Comparison of ENCODE assay signal across 15 cellular contexts in genomic region chr1:69915347-69915746, GRCh38.
DNase-seq lines count a peak whose midpoint lies in the region; ATAC-seq and TF ChIP-seq lines count a peak whose summit lies in the region.
"Had no signal": no experiment of that assay in that cellular context is flagged by ENCODE, and none has a peak within 500 bp of the region (broad histone marks: within the 10 kb centered on the region; RNA-seq: fewer than 3 reads in every experiment).

No MANE protein-coding gene starts in this region.

- peak overlapping the region; percentile 14 for H3K4me3 Mint-ChIP-seq in osteocyte (ENCODE audit: unreplicated experiment)
- no peak overlapping the region for H3K4me3 Mint-ChIP-seq in activated CD8-positive, alpha-beta T cell treated with anti-CD3 and anti-CD28 coated beads, Interleukin-2, amount 10 ng/mL, durations not matched to agents 7 days and 5 days
- H3K4me3 Mint-ChIP-seq: natural killer cell had no signal

- no peaks in the 10 kb centered on the region for H3K36me3 ChIP-seq in left lung
- H3K36me3 ChIP-seq: esophagus squamous epithelium had no signal

- no peaks in the 10 kb centered on the region for H3K36me3 Mint-ChIP-seq in osteocyte (ENCODE audit: unreplicated experiment)
- H3K36me3 Mint-ChIP-seq in activated CD8-positive, alpha-beta T cell treated with anti-CD3 and anti-CD28 coated beads, Interleukin-2, amount 10 ng/mL, durations not matched to agents 7 days and 5 days (ENCODE audit: low read depth), result no peaks in the 10 kb centered on the region
- H3K36me3 Mint-ChIP-seq: natural killer cell had no signal

- peaks cover 0 to 9% of the 10 kb centered on the region in 2 donors for H3K9me3 ChIP-seq in left lung
- H3K9me3 ChIP-seq: esophagus squamous epithelium had no signal

- ATAC-seq in left lung (no peak), GM18873 (IDR thresholded peaks at IDR 0.05; ENCODE audit: low FRiP score, unreplicated experiment) (no peak)
- ATAC-seq in activated CD8-positive, alpha-beta T cell treated with anti-CD3 and anti-CD28 coated beads, Interleukin-2, amount 10 ng/mL, durations not matched to agents 7 days and 5 days, result no peak
- ATAC-seq: activated naive CD4-positive, alpha-beta T cell treated with anti-CD3 and anti-CD28 coated beads, Interleukin-2, amount 50 U/mL, for 72 hours; natural killer cell had no signal

- peak overlapping the region; percentile 95 for H3K27ac Mint-ChIP-seq in osteocyte (ENCODE audit: unreplicated experiment)
- no peak overlapping the region for H3K27ac Mint-ChIP-seq in activated CD8-positive, alpha-beta T cell treated with anti-CD3 and anti-CD28 coated beads, Interleukin-2, amount 10 ng/mL, durations not matched to agents 7 days and 5 days
- H3K27ac Mint-ChIP-seq: activated naive CD4-positive, alpha-beta T cell treated with anti-CD3 and anti-CD28 coated beads, Interleukin-2, amount 50 U/mL, for 72 hours; natural killer cell had no signal

- peak overlapping the region in 1 of 2 donors; percentile 35 for H3K27ac ChIP-seq in left lung
- H3K27ac ChIP-seq: esophagus squamous epithelium had no signal

- H3K4me1 ChIP-seq in left lung, result peaks cover 0 to 3% of the 10 kb centered on the region in 2 donors

- intact Hi-C loops in left lung (cut with DNase I), result no loop called here

- no peaks in the 10 kb centered on the region for H3K27me3 Mint-ChIP-seq in osteocyte (ENCODE audit: unreplicated experiment)
- H3K27me3 Mint-ChIP-seq in activated CD8-positive, alpha-beta T cell treated with anti-CD3 and anti-CD28 coated beads, Interleukin-2, amount 10 ng/mL, durations not matched to agents 7 days and 5 days (ENCODE audit: low read depth), result no peaks in the 10 kb centered on the region

- peak; percentile 45 for DNase-seq in GM04503 (ENCODE audit: low read depth)
- peak; percentile 34 for DNase-seq in NCI-H446 treated with DMSO at 0.1 percent for 48 hours (lab: John Stamatoyannopoulos, UW)
- peak; percentile 79 for DNase-seq in fibroblast of gingiva (ENCODE audit: low read depth)
- DNase-seq in osteocyte (ENCODE audit: extremely low spot score, unreplicated experiment), result no peak
- no peak for DNase-seq in left lung
- DNase-seq in COR-L47 (lab: John Stamatoyannopoulos, UW), result no peak
- no peak for DNase-seq in activated CD8-positive, alpha-beta T cell treated with anti-CD3 and anti-CD28 coated beads, Interleukin-2, amount 10 ng/mL, durations not matched to agents 7 days and 5 days
- DNase-seq: Calu3, esophagus squamous epithelium, kidney, natural killer cell, NCI-H1048, NCI-H69 had no signal

- H3K4me3 ChIP-seq in left lung, result no peak overlapping the region
- H3K4me3 ChIP-seq: esophagus squamous epithelium had no signal

- no peaks in the 10 kb centered on the region for H3K27me3 ChIP-seq in left lung
- H3K27me3 ChIP-seq: esophagus squamous epithelium had no signal

- CTCF ChIA-PET in activated CD8-positive, alpha-beta T cell treated with anti-CD3 and anti-CD28 coated beads, Interleukin-2, amount 10 ng/mL, durations not matched to agents 7 days and 5 days (lab: Charles Lee), result no interaction called here

- H3K4me1 Mint-ChIP-seq in osteocyte (ENCODE audit: unreplicated experiment), result peaks cover 35% of the 10 kb centered on the region
- H3K4me1 Mint-ChIP-seq in activated CD8-positive, alpha-beta T cell treated with anti-CD3 and anti-CD28 coated beads, Interleukin-2, amount 10 ng/mL, durations not matched to agents 7 days and 5 days (ENCODE audit: low read depth), result no peaks in the 10 kb centered on the region
- H3K4me1 Mint-ChIP-seq: natural killer cell had no signal

- H3K9me3 Mint-ChIP-seq in osteocyte (ENCODE audit: unreplicated experiment), result no peaks in the 10 kb centered on the region
- H3K9me3 Mint-ChIP-seq in activated CD8-positive, alpha-beta T cell treated with anti-CD3 and anti-CD28 coated beads, Interleukin-2, amount 10 ng/mL, durations not matched to agents 7 days and 5 days (ENCODE audit: insufficient read depth), result peaks cover 3% of the 10 kb centered on the region

- POLR2A ChIA-PET in activated CD8-positive, alpha-beta T cell treated with anti-CD3 and anti-CD28 coated beads, Interleukin-2, amount 10 ng/mL, durations not matched to agents 7 days and 5 days (lab: Charles Lee), result no interaction called here

- TF ChIP-seq CTCF in osteocyte (IDR thresholded peaks at IDR 0.05), result no peak
- no peak for TF ChIP-seq CTCF in left lung (IDR thresholded peaks at IDR 0.05)

Comparison
In these comparisons a context has a peak if more than half of its experiments do, and no peak if none do; other contexts are left out.
1. DNase-seq: peak in GM04503 (single experiment), NCI-H446 treated with DMSO at 0.1 percent for 48 hours (single experiment) and fibroblast of gingiva (single experiment); none in osteocyte (single experiment), left lung (0 of 2), COR-L47 (single experiment) and activated CD8-positive, alpha-beta T cell treated with anti-CD3 and anti-CD28 coated beads, Interleukin-2, amount 10 ng/mL, durations not matched to agents 7 days and 5 days (single experiment).